ENCODE assay signal across 1 cellular context in the genomic region with DNA sequence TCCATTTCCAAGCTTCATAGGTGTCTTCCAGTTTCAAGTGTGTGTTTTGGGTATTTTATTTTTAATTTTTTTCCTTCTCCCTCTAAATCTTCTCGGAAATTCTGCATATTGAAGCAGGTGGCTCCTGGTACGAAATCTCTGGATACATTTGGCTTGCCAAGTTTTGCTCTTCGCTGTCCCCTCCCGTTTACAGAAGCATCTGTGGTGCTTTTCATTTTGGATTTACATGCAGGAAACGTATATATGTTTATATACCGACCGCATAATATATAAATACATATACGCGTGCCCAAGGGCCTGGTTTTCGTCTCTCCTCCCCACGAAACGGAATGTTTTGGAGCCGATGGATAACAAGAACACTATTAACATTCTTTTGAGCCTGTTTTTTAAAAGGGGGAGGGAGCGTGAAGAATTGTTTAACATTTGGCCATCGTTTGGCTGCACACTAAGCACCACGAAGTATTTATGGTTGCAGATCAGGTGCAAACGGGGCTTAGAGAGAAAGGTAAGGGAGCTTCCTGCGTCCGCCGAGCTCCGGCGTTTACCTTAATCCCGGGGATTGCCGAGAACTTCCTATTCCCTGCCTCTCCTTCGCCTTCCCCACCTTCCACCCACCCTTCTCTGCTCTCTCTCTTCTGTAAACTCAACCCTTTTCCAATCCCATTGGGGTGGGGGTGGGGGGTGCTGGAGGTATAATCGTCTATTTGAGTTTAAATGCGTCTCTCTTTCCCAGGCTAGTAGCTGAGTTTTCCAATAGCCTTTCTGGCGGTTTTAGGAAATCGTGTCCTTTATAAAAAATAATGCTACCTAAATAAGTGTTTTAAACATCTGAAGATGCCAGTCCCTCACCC.
A peak's percentile ranks its signal among the peaks of the same experiment; 100 is the strongest.
TF ChIP-seq lines count a peak whose summit lies in the region.

No MANE protein-coding gene starts in this region.

TF ChIP-seq in HEK293, 187 proteins besides CTCF, POLR2A, EP300 and RAD21 (continued from another document):
- TF ChIP-seq, protein P1, sequence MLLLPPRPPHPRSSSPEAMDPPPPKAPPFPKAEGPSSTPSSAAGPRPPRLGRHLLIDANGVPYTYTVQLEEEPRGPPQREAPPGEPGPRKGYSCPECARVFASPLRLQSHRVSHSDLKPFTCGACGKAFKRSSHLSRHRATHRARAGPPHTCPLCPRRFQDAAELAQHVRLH (tag by site-specific recombination; IDR thresholded peaks at IDR 0.05): peak; percentile 9; the same call in 1 of the 2 replicates
- TF ChIP-seq, protein P2, sequence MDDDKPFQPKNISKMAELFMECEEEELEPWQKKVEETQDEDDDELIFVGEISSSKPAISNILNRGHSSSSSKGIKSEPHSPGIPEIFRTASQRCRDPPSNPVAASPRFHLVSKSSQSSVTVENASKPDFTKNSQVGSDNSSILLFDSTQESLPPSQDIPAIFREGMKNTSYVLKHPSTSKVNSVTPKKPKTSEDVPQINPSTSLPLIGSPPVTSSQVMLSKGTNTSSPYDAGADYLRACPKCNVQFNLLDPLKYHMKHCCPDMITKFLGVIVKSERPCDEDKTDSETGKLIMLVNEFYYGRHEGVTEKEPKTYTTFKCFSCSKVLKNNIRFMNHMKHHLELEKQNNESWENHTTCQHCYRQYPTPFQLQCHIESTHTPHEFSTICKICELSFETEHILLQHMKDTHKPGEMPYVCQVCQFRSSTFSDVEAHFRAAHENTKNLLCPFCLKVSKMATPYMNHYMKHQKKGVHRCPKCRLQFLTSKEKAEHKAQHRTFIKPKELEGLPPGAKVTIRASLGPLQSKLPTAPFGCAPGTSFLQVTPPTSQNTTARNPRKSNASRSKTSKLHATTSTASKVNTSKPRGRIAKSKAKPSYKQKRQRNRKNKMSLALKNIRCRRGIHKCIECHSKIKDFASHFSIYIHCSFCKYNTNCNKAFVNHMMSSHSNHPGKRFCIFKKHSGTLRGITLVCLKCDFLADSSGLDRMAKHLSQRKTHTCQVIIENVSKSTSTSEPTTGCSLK (tag by site-specific recombination; IDR thresholded peaks at IDR 0.05): no peak
- TF ChIP-seq, protein P3, sequence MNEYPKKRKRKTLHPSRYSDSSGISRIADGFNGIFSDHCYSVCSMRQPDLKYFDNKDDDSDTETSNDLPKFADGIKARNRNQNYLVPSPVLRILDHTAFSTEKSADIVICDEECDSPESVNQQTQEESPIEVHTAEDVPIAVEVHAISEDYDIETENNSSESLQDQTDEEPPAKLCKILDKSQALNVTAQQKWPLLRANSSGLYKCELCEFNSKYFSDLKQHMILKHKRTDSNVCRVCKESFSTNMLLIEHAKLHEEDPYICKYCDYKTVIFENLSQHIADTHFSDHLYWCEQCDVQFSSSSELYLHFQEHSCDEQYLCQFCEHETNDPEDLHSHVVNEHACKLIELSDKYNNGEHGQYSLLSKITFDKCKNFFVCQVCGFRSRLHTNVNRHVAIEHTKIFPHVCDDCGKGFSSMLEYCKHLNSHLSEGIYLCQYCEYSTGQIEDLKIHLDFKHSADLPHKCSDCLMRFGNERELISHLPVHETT (tag by site-specific recombination; IDR thresholded peaks at IDR 0.05): no peak
- TF ChIP-seq ZFHX2 (tag by site-specific recombination; conservative IDR thresholded peaks at IDR 0.05): peak; percentile 66
- no peak for TF ChIP-seq ZNF660 (tag by site-specific recombination; IDR thresholded peaks at IDR 0.05)
- TF ChIP-seq, protein P4, sequence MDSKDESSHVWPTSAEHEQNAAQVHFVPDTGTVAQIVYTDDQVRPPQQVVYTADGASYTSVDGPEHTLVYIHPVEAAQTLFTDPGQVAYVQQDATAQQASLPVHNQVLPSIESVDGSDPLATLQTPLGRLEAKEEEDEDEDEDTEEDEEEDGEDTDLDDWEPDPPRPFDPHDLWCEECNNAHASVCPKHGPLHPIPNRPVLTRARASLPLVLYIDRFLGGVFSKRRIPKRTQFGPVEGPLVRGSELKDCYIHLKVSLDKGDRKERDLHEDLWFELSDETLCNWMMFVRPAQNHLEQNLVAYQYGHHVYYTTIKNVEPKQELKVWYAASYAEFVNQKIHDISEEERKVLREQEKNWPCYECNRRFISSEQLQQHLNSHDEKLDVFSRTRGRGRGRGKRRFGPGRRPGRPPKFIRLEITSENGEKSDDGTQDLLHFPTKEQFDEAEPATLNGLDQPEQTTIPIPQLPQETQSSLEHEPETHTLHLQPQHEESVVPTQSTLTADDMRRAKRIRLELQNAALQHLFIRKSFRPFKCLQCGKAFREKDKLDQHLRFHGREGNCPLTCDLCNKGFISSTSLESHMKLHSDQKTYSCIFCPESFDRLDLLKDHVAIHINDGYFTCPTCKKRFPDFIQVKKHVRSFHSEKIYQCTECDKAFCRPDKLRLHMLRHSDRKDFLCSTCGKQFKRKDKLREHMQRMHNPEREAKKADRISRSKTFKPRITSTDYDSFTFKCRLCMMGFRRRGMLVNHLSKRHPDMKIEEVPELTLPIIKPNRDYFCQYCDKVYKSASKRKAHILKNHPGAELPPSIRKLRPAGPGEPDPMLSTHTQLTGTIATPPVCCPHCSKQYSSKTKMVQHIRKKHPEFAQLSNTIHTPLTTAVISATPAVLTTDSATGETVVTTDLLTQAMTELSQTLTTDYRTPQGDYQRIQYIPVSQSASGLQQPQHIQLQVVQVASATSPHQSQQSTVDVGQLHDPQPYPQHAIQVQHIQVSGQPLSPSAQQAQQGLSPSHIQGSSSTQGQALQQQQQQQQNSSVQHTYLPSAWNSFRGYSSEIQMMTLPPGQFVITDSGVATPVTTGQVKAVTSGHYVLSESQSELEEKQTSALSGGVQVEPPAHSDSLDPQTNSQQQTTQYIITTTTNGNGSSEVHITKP (tag by site-specific recombination; IDR thresholded peaks at IDR 0.05): peak; percentile 50
- TF ChIP-seq, protein P5, sequence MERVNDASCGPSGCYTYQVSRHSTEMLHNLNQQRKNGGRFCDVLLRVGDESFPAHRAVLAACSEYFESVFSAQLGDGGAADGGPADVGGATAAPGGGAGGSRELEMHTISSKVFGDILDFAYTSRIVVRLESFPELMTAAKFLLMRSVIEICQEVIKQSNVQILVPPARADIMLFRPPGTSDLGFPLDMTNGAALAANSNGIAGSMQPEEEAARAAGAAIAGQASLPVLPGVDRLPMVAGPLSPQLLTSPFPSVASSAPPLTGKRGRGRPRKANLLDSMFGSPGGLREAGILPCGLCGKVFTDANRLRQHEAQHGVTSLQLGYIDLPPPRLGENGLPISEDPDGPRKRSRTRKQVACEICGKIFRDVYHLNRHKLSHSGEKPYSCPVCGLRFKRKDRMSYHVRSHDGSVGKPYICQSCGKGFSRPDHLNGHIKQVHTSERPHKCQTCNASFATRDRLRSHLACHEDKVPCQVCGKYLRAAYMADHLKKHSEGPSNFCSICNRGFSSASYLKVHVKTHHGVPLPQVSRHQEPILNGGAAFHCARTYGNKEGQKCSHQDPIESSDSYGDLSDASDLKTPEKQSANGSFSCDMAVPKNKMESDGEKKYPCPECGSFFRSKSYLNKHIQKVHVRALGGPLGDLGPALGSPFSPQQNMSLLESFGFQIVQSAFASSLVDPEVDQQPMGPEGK (tag by site-specific recombination; IDR thresholded peaks at IDR 0.05): peak; percentile 58
- peak; percentile 22; the same call in 1 of the 2 replicates for TF ChIP-seq ZNF600 (tag by site-specific recombination; IDR thresholded peaks at IDR 0.05)
- TF ChIP-seq, protein P6, sequence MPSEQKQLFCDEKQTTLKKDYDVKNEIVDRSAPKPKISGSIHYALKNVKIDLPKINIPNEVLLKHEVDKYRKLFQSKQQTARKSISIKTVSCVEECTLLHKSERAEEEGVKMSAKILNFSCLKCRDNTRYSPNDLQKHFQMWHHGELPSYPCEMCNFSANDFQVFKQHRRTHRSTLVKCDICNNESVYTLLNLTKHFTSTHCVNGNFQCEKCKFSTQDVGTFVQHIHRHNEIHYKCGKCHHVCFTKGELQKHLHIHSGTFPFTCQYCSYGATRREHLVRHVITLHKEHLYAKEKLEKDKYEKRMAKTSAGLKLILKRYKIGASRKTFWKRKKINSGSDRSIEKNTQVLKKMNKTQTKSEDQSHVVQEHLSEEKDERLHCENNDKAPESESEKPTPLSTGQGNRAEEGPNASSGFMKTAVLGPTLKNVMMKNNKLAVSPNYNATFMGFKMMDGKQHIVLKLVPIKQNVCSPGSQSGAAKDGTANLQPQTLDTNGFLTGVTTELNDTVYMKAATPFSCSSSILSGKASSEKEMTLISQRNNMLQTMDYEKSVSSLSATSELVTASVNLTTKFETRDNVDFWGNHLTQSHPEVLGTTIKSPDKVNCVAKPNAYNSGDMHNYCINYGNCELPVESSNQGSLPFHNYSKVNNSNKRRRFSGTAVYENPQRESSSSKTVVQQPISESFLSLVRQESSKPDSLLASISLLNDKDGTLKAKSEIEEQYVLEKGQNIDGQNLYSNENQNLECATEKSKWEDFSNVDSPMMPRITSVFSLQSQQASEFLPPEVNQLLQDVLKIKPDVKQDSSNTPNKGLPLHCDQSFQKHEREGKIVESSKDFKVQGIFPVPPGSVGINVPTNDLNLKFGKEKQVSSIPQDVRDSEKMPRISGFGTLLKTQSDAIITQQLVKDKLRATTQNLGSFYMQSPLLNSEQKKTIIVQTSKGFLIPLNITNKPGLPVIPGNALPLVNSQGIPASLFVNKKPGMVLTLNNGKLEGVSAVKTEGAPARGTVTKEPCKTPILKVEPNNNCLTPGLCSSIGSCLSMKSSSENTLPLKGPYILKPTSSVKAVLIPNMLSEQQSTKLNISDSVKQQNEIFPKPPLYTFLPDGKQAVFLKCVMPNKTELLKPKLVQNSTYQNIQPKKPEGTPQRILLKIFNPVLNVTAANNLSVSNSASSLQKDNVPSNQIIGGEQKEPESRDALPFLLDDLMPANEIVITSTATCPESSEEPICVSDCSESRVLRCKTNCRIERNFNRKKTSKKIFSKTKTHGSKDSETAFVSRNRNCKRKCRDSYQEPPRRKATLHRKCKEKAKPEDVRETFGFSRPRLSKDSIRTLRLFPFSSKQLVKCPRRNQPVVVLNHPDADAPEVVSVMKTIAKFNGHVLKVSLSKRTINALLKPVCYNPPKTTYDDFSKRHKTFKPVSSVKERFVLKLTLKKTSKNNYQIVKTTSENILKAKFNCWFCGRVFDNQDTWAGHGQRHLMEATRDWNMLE (tag by site-specific recombination; conservative IDR thresholded peaks at IDR 0.05; ENCODE audit: low read depth): no peak
- TF ChIP-seq ZBTB17 (tag by site-specific recombination; IDR thresholded peaks at IDR 0.05): peak; percentile 98
- no peak for TF ChIP-seq ZNF302 (tag by site-specific recombination; IDR thresholded peaks at IDR 0.05; ENCODE audit: low read depth)
- peak; percentile 9; the same call in 1 of the 2 replicates for TF ChIP-seq ZNF10 (tag by site-specific recombination; IDR thresholded peaks at IDR 0.05)
- peak; percentile 68 for TF ChIP-seq PRDM1 (tag by site-specific recombination; IDR thresholded peaks at IDR 0.05)
- peak; percentile 38; the same call in 1 of the 2 replicates for TF ChIP-seq GLIS2 (tag by site-specific recombination; IDR thresholded peaks at IDR 0.05)
- TF ChIP-seq ZNF777 (tag by site-specific recombination; IDR thresholded peaks at IDR 0.05; ENCODE audit: borderline replicate concordance): no peak
- TF ChIP-seq ZNF394 (tag by site-specific recombination; IDR thresholded peaks at IDR 0.05; ENCODE audit: borderline replicate concordance): no peak
- no peak for TF ChIP-seq TCF7L2 (IDR thresholded peaks at IDR 0.05; ENCODE audit: borderline replicate concordance, low read depth, low read length)
- TF ChIP-seq, protein P7, sequence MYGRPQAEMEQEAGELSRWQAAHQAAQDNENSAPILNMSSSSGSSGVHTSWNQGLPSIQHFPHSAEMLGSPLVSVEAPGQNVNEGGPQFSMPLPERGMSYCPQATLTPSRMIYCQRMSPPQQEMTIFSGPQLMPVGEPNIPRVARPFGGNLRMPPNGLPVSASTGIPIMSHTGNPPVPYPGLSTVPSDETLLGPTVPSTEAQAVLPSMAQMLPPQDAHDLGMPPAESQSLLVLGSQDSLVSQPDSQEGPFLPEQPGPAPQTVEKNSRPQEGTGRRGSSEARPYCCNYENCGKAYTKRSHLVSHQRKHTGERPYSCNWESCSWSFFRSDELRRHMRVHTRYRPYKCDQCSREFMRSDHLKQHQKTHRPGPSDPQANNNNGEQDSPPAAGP (tag by site-specific recombination; IDR thresholded peaks at IDR 0.05): 0 out of 2 replicates have a peak, but pooled peaks have one; percentile 55
- no peak for TF ChIP-seq ZNF560 (tag by site-specific recombination; IDR thresholded peaks at IDR 0.05; ENCODE audit: borderline replicate concordance)
